27 cellular contexts compared by ENCODE assay signal in the genomic region with DNA sequence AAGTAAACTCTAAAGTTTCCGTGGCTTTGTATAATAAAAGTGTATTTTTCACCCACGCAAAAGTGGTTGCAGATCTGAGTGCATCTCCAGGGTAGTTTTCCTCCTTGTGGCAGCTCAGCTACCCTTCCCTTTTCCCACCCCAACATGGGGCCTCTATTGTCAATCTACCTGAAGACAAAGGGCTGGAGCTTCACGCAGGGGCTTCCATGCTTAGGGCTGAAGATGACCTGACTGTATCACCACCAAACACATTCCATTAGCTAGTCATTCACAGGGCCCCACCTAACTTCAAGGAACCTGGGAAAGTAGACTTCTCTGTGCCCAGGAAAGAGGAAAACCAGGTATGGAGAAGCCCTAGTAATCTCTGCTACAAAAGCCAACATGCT. TPM values are rescaled to one million over a fixed set of nuclear protein-coding genes. Genes with fewer than 3 reads are reported as not detected.
DNase-seq lines count a peak whose midpoint lies in the region; ATAC-seq and TF ChIP-seq lines count a peak whose summit lies in the region.
"Had no signal": no experiment of that assay in that cellular context is flagged by ENCODE, and none has a peak within 500 bp of the region (broad histone marks: within the 10 kb centered on the region; RNA-seq: fewer than 3 reads in every experiment).

No MANE protein-coding gene starts in this region.

- ATAC-seq in natural killer cell treated with Interleukin-12 subunit alpha and Interleukin-12 subunit beta and Interleukin-15 and Interleukin-18, amount 100 ng/mL, for 72 hours: no peak
- no peak for ATAC-seq in natural killer cell
- ATAC-seq in stimulated activated naive B cell treated with anti-CD40 and anti-IgM and Interleukin-4, amounts not matched to agents 10 μg/mL and 1 μg/mL and 100 μg/mL, for 72 hours (replicated peaks): no peak

- H3K4me1 ChIP-seq in endodermal cell (ENCODE audit: control insufficient read depth, insufficient read depth, low read length): no peaks in the 10 kb centered on the region
- H3K4me1 ChIP-seq: parathyroid adenoma, right lobe of liver, uterus had no signal

- peak overlapping the region; percentile 86 to 93 for H3K27ac Mint-ChIP-seq in natural killer cell treated with Interleukin-12 subunit alpha and Interleukin-12 subunit beta and Interleukin-15 and Interleukin-18, amount 100 ng/mL, for 72 hours
- H3K27ac Mint-ChIP-seq in natural killer cell (peak overlapping the region in 1 of 2 donors; percentile 85), IgD-negative memory B cell (peak overlapping the region; percentile 12 to 98 (median 94)), endodermal cell (no peak overlapping the region)
- peak overlapping the region; percentile 71 for H3K27ac Mint-ChIP-seq in stimulated activated naive B cell treated with anti-CD40 and anti-IgM and Interleukin-4, amounts not matched to agents 10 μg/mL and 1 μg/mL and 100 μg/mL, for 72 hours

- intact Hi-C loops in natural killer cell (cut with micrococcal nuclease): no loop called here

- H3K27ac ChIP-seq in endodermal cell (ENCODE audit: low read depth, low read length): no peak overlapping the region
- H3K27ac ChIP-seq: lower lobe of right lung, parathyroid adenoma, right lobe of liver, thoracic aorta, uterus, VCaP had no signal

- no peaks in the 10 kb centered on the region for H3K9me3 Mint-ChIP-seq in natural killer cell treated with Interleukin-12 subunit alpha and Interleukin-12 subunit beta and Interleukin-15 and Interleukin-18, amount 100 ng/mL, for 72 hours
- H3K9me3 Mint-ChIP-seq in natural killer cell (no peaks in the 10 kb centered on the region), IgD-negative memory B cell (no peaks in the 10 kb centered on the region), endodermal cell (peaks cover 10% of the 10 kb centered on the region)
- H3K9me3 Mint-ChIP-seq in stimulated activated naive B cell treated with anti-CD40 and anti-IgM and Interleukin-4, amounts not matched to agents 10 μg/mL and 1 μg/mL and 100 μg/mL, for 72 hours: no peaks in the 10 kb centered on the region
- H3K9me3 Mint-ChIP-seq: CD8-positive, alpha-beta T cell; T-helper 2 cell treated with Interferon-gamma antibody and Interleukin-4, amounts not matched to agents 5 μg/mL and 100 μg/mL, for 36 hours had no signal

- no peaks in the 10 kb centered on the region for H3K27me3 Mint-ChIP-seq in natural killer cell treated with Interleukin-12 subunit alpha and Interleukin-12 subunit beta and Interleukin-15 and Interleukin-18, amount 100 ng/mL, for 72 hours
- peaks cover 3% of the 10 kb centered on the region in 2 donors for H3K27me3 Mint-ChIP-seq in natural killer cell (ENCODE audit: low read depth in 2 of 2)
- no peaks in the 10 kb centered on the region for H3K27me3 Mint-ChIP-seq in IgD-negative memory B cell
- peaks cover 26% of the 10 kb centered on the region for H3K27me3 Mint-ChIP-seq in endodermal cell (ENCODE audit: insufficient read depth)
- H3K27me3 Mint-ChIP-seq in stimulated activated naive B cell treated with anti-CD40 and anti-IgM and Interleukin-4, amounts not matched to agents 10 μg/mL and 1 μg/mL and 100 μg/mL, for 72 hours: no peaks in the 10 kb centered on the region
- H3K27me3 Mint-ChIP-seq: activated CD4-positive, alpha-beta T cell treated with anti-CD3 and anti-CD28 coated beads, Interleukin-2, amount 10 ng/mL, durations not matched to agents 7 days and 5 days had no signal

- no peak overlapping the region for H3K9ac ChIP-seq in endodermal cell (ENCODE audit: extremely low read depth, low read length, poor library complexity, severe bottlenecking)
- H3K9ac ChIP-seq: parathyroid adenoma, SK-N-SH had no signal

- peaks cover 5% of the 10 kb centered on the region for H3K27me3 ChIP-seq in endodermal cell (ENCODE audit: control insufficient read depth, insufficient read depth, low read length, poor library complexity, severe bottlenecking)
- H3K27me3 ChIP-seq: right lobe of liver, uterus had no signal

- no peak overlapping the region for H3K4me3 Mint-ChIP-seq in natural killer cell treated with Interleukin-12 subunit alpha and Interleukin-12 subunit beta and Interleukin-15 and Interleukin-18, amount 100 ng/mL, for 72 hours
- H3K4me3 Mint-ChIP-seq in natural killer cell (no peak overlapping the region), IgD-negative memory B cell (peak overlapping the region in 1 of 4 donors; percentile 58), endodermal cell (no peak overlapping the region)
- H3K4me3 Mint-ChIP-seq in stimulated activated naive B cell treated with anti-CD40 and anti-IgM and Interleukin-4, amounts not matched to agents 10 μg/mL and 1 μg/mL and 100 μg/mL, for 72 hours: peak overlapping the region in 1 of 2 donors; percentile 22
- H3K4me3 Mint-ChIP-seq: activated CD4-positive, alpha-beta T cell treated with anti-CD3 and anti-CD28 coated beads, Interleukin-2, amount 10 ng/mL, durations not matched to agents 7 days and 5 days; T-helper 2 cell treated with Interferon-gamma antibody and Interleukin-4, amounts not matched to agents 5 μg/mL and 100 μg/mL, for 36 hours had no signal

- DNase-seq in natural killer cell treated with Interleukin-12 subunit alpha and Interleukin-12 subunit beta and Interleukin-15 and Interleukin-18, amount 100 ng/mL, for 72 hours (ENCODE audit: low spot score): no peak
- DNase-seq in natural killer cell (no peak), endodermal cell (no peak), NK-92 (lab: John Stamatoyannopoulos, UW; ENCODE audit: unreplicated experiment) (no peak), NCI-H2081 (lab: John Stamatoyannopoulos, UW) (no peak)
- no peak for DNase-seq in stimulated activated naive B cell treated with anti-CD40 and anti-IgM and Interleukin-4, amounts not matched to agents 10 μg/mL and 1 μg/mL and 100 μg/mL, for 72 hours
- DNase-seq in stimulated activated CD4-positive, alpha-beta T cell treated with anti-CD3 and anti-CD28 coated beads, Interleukin-4, amount 100 ng/mL, for 24 hours: no peak
- DNase-seq: activated CD4-positive, alpha-beta T cell treated with anti-CD3 and anti-CD28 coated beads, Interleukin-2, amount 10 ng/mL, durations not matched to agents 7 days and 5 days; activated CD8-positive, alpha-beta memory T cell treated with anti-CD3 and anti-CD28 coated beads, Interleukin-2, amount 50 U/mL, for 4 hours; CD8-positive, alpha-beta T cell; DMS153; kidney glomerular epithelial cell; lower lobe of right lung; mucosa of descending colon; NCI-H146; NCI-H446 treated with DMSO at 0.1 percent for 48 hours; right lobe of liver; SK-N-SH; stimulated activated CD4-positive, alpha-beta T cell treated with anti-CD3 and anti-CD28 coated beads, Interleukin-12 subunit alpha, Interleukin-12 subunit beta, amount 100 ng/mL, for 4 hours; stimulated activated CD4-positive, alpha-beta T cell treated with anti-CD3 and anti-CD28 coated beads, Interleukin-4, amount 100 ng/mL, for 1 hour; stimulated activated naive CD4-positive, alpha-beta T cell; uterus had no signal

- WGBS in endodermal cell (ENCODE audit: insufficient coverage in 1 of 2, insufficient read length in 1 of 2), 2 experiments: 75 to 100% methylated on average over 1 to 3 of the region's 3 CpGs

- H3K36me3 ChIP-seq in endodermal cell (ENCODE audit: control insufficient read depth, insufficient read depth, low read length): no peaks in the 10 kb centered on the region
- H3K36me3 ChIP-seq: lower lobe of right lung, right lobe of liver, thoracic aorta, uterus had no signal

- no peak overlapping the region for H3K4me3 ChIP-seq in endodermal cell (ENCODE audit: low read length)
- H3K4me3 ChIP-seq: lower lobe of right lung, mucosa of descending colon, right lobe of liver, thoracic aorta, uterus had no signal

- peaks cover 42 to 54% of the 10 kb centered on the region in 2 donors for H3K4me1 Mint-ChIP-seq in natural killer cell treated with Interleukin-12 subunit alpha and Interleukin-12 subunit beta and Interleukin-15 and Interleukin-18, amount 100 ng/mL, for 72 hours (ENCODE audit: low read depth in 2 of 2)
- H3K4me1 Mint-ChIP-seq in natural killer cell (peaks cover 18 to 19% of the 10 kb centered on the region in 2 donors), IgD-negative memory B cell (peaks cover 28 to 38% (median 29%) of the 10 kb centered on the region in 3 donors), endodermal cell (peaks cover 19% of the 10 kb centered on the region)
- peaks cover 39 to 52% of the 10 kb centered on the region in 2 donors for H3K4me1 Mint-ChIP-seq in stimulated activated naive B cell treated with anti-CD40 and anti-IgM and Interleukin-4, amounts not matched to agents 10 μg/mL and 1 μg/mL and 100 μg/mL, for 72 hours

- TF ChIP-seq CTCF in natural killer cell (IDR thresholded peaks at IDR 0.05) (no peak), endodermal cell (conservative IDR thresholded peaks at IDR 0.05) (peak; percentile 45)

- H3K36me3 Mint-ChIP-seq in natural killer cell treated with Interleukin-12 subunit alpha and Interleukin-12 subunit beta and Interleukin-15 and Interleukin-18, amount 100 ng/mL, for 72 hours: no peaks in the 10 kb centered on the region
- H3K36me3 Mint-ChIP-seq in natural killer cell (no peaks in the 10 kb centered on the region), IgD-negative memory B cell (no peaks in the 10 kb centered on the region), endodermal cell (ENCODE audit: low read depth) (no peaks in the 10 kb centered on the region)
- no peaks in the 10 kb centered on the region for H3K36me3 Mint-ChIP-seq in stimulated activated naive B cell treated with anti-CD40 and anti-IgM and Interleukin-4, amounts not matched to agents 10 μg/mL and 1 μg/mL and 100 μg/mL, for 72 hours
- H3K36me3 Mint-ChIP-seq: CD8-positive, alpha-beta T cell had no signal

- H3K9me3 ChIP-seq in endodermal cell (ENCODE audit: control insufficient read depth, low read length): peaks cover 9% of the 10 kb centered on the region
- H3K9me3 ChIP-seq: lower lobe of right lung, mucosa of descending colon, right lobe of liver, SK-N-SH, thoracic aorta, uterus had no signal

RNA-seq across cellular contexts. Expression of a gene that starts 57.0 kb away (rescaled TPM):
- 1,000 to 10,000 TPM in 1 of 2 donors, 100 to 1,000 TPM in 1; 942 to 1,190 TPM for total RNA-seq in natural killer cell treated with Interleukin-12 subunit alpha and Interleukin-12 subunit beta and Interleukin-15 and Interleukin-18, amount 100 ng/mL, for 72 hours
- 100 to 1,000 TPM; 164 to 247 (median 228) TPM for total RNA-seq in natural killer cell
- polyA plus RNA-seq in IgD-negative memory B cell: 11.7 TPM
- total RNA-seq in endodermal cell: 100 to 1,000 TPM; 286 to 362 TPM
- polyA plus RNA-seq in endodermal cell (2013, experiment 1 of 2): 86.6 TPM
- polyA plus RNA-seq in endodermal cell (2013, experiment 2 of 2): 81.3 TPM
- polyA plus RNA-seq: SK-N-SH had no signal
